18 cellular contexts compared by ENCODE assay signal in genomic region chr9:128820665-128821583, GRCh38. TPM values are rescaled to one million over a fixed set of nuclear protein-coding genes. Genes with fewer than 3 reads are reported as not detected.
DNase-seq lines count a peak whose midpoint lies in the region; ATAC-seq and TF ChIP-seq lines count a peak whose summit lies in the region.
"Had no signal": no experiment of that assay in that cellular context is flagged by ENCODE, and none has a peak within 500 bp of the region (broad histone marks: within the 10 kb centered on the region; RNA-seq: fewer than 3 reads in every experiment).

No MANE protein-coding gene starts in this region.

- no peaks in the 10 kb centered on the region for H3K79me2 ChIP-seq in neural progenitor cell (ENCODE audit: low read depth)

- POLR2A ChIA-PET in Caco-2 (lab: Charles Lee): interaction anchor here (1.0 kb wide), 1 partner anchor 9 kb away, joined by 3 read pairs; the partner anchor contains the start of gene SPOUT1
- POLR2A ChIA-PET in activated naive CD8-positive, alpha-beta T cell treated with anti-CD3 and anti-CD28 coated beads, Interleukin-2, amount 10 ng/mL, durations not matched to agents 7 days and 5 days (lab: Charles Lee): no interaction called here

- H3K27ac Mint-ChIP-seq in Caco-2 (ENCODE audit: unreplicated experiment) (peak overlapping the region; percentile 40), neural progenitor cell (no peak overlapping the region)
- no peak overlapping the region for H3K27ac Mint-ChIP-seq in activated naive CD8-positive, alpha-beta T cell treated with anti-CD3 and anti-CD28 coated beads, Interleukin-2, amount 10 ng/mL, durations not matched to agents 7 days and 5 days

- DNase-seq in activated T-cell treated with anti-CD3 and anti-CD28 coated beads, Interleukin-2, amount 50 U/mL, for 4 hours: no peak
- no peak for DNase-seq in activated T-cell treated with anti-CD3 and anti-CD28 coated beads, Interleukin-2, amount 50 U/mL, for 1 hour
- DNase-seq in Caco-2: no peak
- DNase-seq in activated naive CD8-positive, alpha-beta T cell treated with anti-CD3 and anti-CD28 coated beads, Interleukin-2, amount 10 ng/mL, durations not matched to agents 7 days and 5 days: no peak
- no peak for DNase-seq in neural progenitor cell (ENCODE audit: low spot score)
- DNase-seq in stimulated activated CD4-positive, alpha-beta T cell treated with anti-CD3 and anti-CD28 coated beads, Interleukin-4, amount 100 ng/mL, for 4 hours: no peak
- DNase-seq: activated CD4-positive, CD25-positive, alpha-beta regulatory T cell treated with anti-CD3 and anti-CD28 coated beads, Interleukin-2, amount 50 U/mL, for 72 hours; foreskin fibroblast; MG63; NCI-H1694; NCI-H226; NK-92 treated with Interleukin-12 subunit alpha and Interleukin-12 subunit beta, amount 100 ng/mL, for 24 hours; spleen; stomach had no signal

- H3K27ac ChIP-seq in neural progenitor cell: no peak overlapping the region
- H3K27ac ChIP-seq: ascending aorta, spleen had no signal

- H3K9me3 Mint-ChIP-seq in activated T-cell treated with anti-CD3 and anti-CD28 coated beads, Interleukin-2, amount 50 U/mL, for 4 hours: no peaks in the 10 kb centered on the region
- H3K9me3 Mint-ChIP-seq in Caco-2 (ENCODE audit: unreplicated experiment) (no peaks in the 10 kb centered on the region), neural progenitor cell (no peaks in the 10 kb centered on the region)
- H3K9me3 Mint-ChIP-seq in activated naive CD8-positive, alpha-beta T cell treated with anti-CD3 and anti-CD28 coated beads, Interleukin-2, amount 10 ng/mL, durations not matched to agents 7 days and 5 days: no peaks in the 10 kb centered on the region

- H4K20me1 ChIP-seq in neural progenitor cell (ENCODE audit: low read depth): peaks cover 31% of the 10 kb centered on the region

- H3K27me3 ChIP-seq in Caco-2 (replicated peaks; ENCODE audit: control insufficient read depth, insufficient read depth, low read length) (no peaks in the 10 kb centered on the region), neural progenitor cell (peaks cover 11% of the 10 kb centered on the region)
- H3K27me3 ChIP-seq: ascending aorta, MG63, spleen, stomach had no signal

- intact Hi-C loops in Caco-2 (cut with micrococcal nuclease; ENCODE audit: unreplicated experiment): no loop called here

- TSS peak; percentile 4 for BruUV-seq in Caco-2 (replicated peaks; lab: Mats Ljungman, UMichigan)

- TF ChIP-seq CTCF in Caco-2 (IDR thresholded peaks at IDR 0.05; ENCODE audit: insufficient read depth in 1 of 2, low read depth in 1 of 2, low read length in 1 of 2, severe bottlenecking in 1 of 2, unreplicated experiment in 1 of 2): no peak
- TF ChIP-seq CTCF in neural progenitor cell (IDR thresholded peaks at IDR 0.05): no peak

- CTCF ChIA-PET in Caco-2 (lab: Charles Lee): no interaction called here

- no peaks in the 10 kb centered on the region; the same call in none of the 2 replicates for H3K4me1 ChIP-seq in Caco-2
- H3K4me1 ChIP-seq in neural progenitor cell: peaks cover 7% of the 10 kb centered on the region

- H3K4me3 ChIP-seq in Caco-2 (ENCODE audit: low read depth, low read length) (no peak overlapping the region), neural progenitor cell (no peak overlapping the region)
- H3K4me3 ChIP-seq: ascending aorta, MG63 had no signal

- H3K4me1 Mint-ChIP-seq in activated T-cell treated with anti-CD3 and anti-CD28 coated beads, Interleukin-2, amount 50 U/mL, for 4 hours (ENCODE audit: low read depth): peaks cover 14% of the 10 kb centered on the region
- peaks cover 15% of the 10 kb centered on the region for H3K4me1 Mint-ChIP-seq in Caco-2 (ENCODE audit: low read depth, unreplicated experiment)
- peaks cover 9% of the 10 kb centered on the region for H3K4me1 Mint-ChIP-seq in activated naive CD8-positive, alpha-beta T cell treated with anti-CD3 and anti-CD28 coated beads, Interleukin-2, amount 10 ng/mL, durations not matched to agents 7 days and 5 days
- peaks cover 14% of the 10 kb centered on the region for H3K4me1 Mint-ChIP-seq in neural progenitor cell

- no peak for ATAC-seq in activated T-cell treated with anti-CD3 and anti-CD28 coated beads, Interleukin-2, amount 50 U/mL, for 4 hours
- no peak for ATAC-seq in activated naive CD8-positive, alpha-beta T cell treated with anti-CD3 and anti-CD28 coated beads, Interleukin-2, amount 10 ng/mL, durations not matched to agents 7 days and 5 days (ENCODE audit: low read depth)
- no peak for ATAC-seq in GM18498 (IDR thresholded peaks at IDR 0.05; ENCODE audit: unreplicated experiment)
- ATAC-seq in HG03095 (IDR thresholded peaks at IDR 0.05; ENCODE audit: unreplicated experiment): no peak
- ATAC-seq: psoas muscle had no signal

- H3K9ac ChIP-seq in neural progenitor cell: no peak overlapping the region

- peaks cover 17% of the 10 kb centered on the region for H3K36me3 Mint-ChIP-seq in activated T-cell treated with anti-CD3 and anti-CD28 coated beads, Interleukin-2, amount 50 U/mL, for 4 hours (ENCODE audit: insufficient read depth)
- H3K36me3 Mint-ChIP-seq in Caco-2 (ENCODE audit: insufficient read depth, unreplicated experiment): peaks cover 73% of the 10 kb centered on the region
- peaks cover 3% of the 10 kb centered on the region for H3K36me3 Mint-ChIP-seq in activated naive CD8-positive, alpha-beta T cell treated with anti-CD3 and anti-CD28 coated beads, Interleukin-2, amount 10 ng/mL, durations not matched to agents 7 days and 5 days
- peaks cover 5% of the 10 kb centered on the region for H3K36me3 Mint-ChIP-seq in neural progenitor cell

- no peak overlapping the region for H2AFZ ChIP-seq in neural progenitor cell (replicated peaks)

- H3K4me3 Mint-ChIP-seq in activated T-cell treated with anti-CD3 and anti-CD28 coated beads, Interleukin-2, amount 50 U/mL, for 4 hours: peak overlapping the region; percentile 26
- H3K4me3 Mint-ChIP-seq in Caco-2 (ENCODE audit: unreplicated experiment) (peak overlapping the region; percentile 77), neural progenitor cell (peak overlapping the region; percentile 43)
- H3K4me3 Mint-ChIP-seq in activated naive CD8-positive, alpha-beta T cell treated with anti-CD3 and anti-CD28 coated beads, Interleukin-2, amount 10 ng/mL, durations not matched to agents 7 days and 5 days: peak overlapping the region; percentile 30

- H3K4me2 ChIP-seq in neural progenitor cell: no peak overlapping the region

- H3K36me3 ChIP-seq in Caco-2 (ENCODE audit: control insufficient read depth, insufficient read depth, low read length) (peaks cover 1% of the 10 kb centered on the region), neural progenitor cell (no peaks in the 10 kb centered on the region)

- no peaks in the 10 kb centered on the region for H3K27me3 Mint-ChIP-seq in activated T-cell treated with anti-CD3 and anti-CD28 coated beads, Interleukin-2, amount 50 U/mL, for 4 hours (ENCODE audit: low read depth)
- H3K27me3 Mint-ChIP-seq in Caco-2 (ENCODE audit: insufficient read depth, unreplicated experiment) (no peaks in the 10 kb centered on the region), neural progenitor cell (ENCODE audit: insufficient read depth, low read depth) (peaks cover 2% of the 10 kb centered on the region)
- no peaks in the 10 kb centered on the region for H3K27me3 Mint-ChIP-seq in activated naive CD8-positive, alpha-beta T cell treated with anti-CD3 and anti-CD28 coated beads, Interleukin-2, amount 10 ng/mL, durations not matched to agents 7 days and 5 days

- H3F3A ChIP-seq in neural progenitor cell (ENCODE audit: low read depth): peaks cover 16% of the 10 kb centered on the region

- H3K9me3 ChIP-seq in Caco-2: no peaks in the 10 kb centered on the region
- no peaks in the 10 kb centered on the region for H3K9me3 ChIP-seq in neural progenitor cell (ENCODE audit: low read depth)
- H3K9me3 ChIP-seq: ascending aorta, MG63, psoas muscle, spleen, stomach had no signal

RNA-seq across cellular contexts. Expression of gene ENDOG, which starts 2.6 kb away (rescaled TPM):
- 10 to 100 TPM; 22.6 to 28.5 (median 26.4) TPM for total RNA-seq in activated T-cell treated with anti-CD3 and anti-CD28 coated beads, Interleukin-2, amount 50 U/mL, for 4 hours
- total RNA-seq in Caco-2 (2022) (25.9 and 30.0 TPM in 2 replicates), neural progenitor cell (ENCODE audit: low replicate concordance) (3.2 and 9.1 TPM in 2 replicates)
- 10 to 100 TPM; 16.2 to 19.5 TPM for total RNA-seq in activated naive CD8-positive, alpha-beta T cell treated with anti-CD3 and anti-CD28 coated beads, Interleukin-2, amount 10 ng/mL, durations not matched to agents 7 days and 5 days

RNA-seq across cellular contexts. Expression of gene SPOUT1, which starts 8.7 kb away (rescaled TPM):
- total RNA-seq in activated T-cell treated with anti-CD3 and anti-CD28 coated beads, Interleukin-2, amount 50 U/mL, for 4 hours: 100 to 1,000 TPM; 228 to 233 (median 233) TPM
- total RNA-seq in Caco-2 (2022): 76.2 and 88.0 TPM in 2 replicates
- total RNA-seq in activated naive CD8-positive, alpha-beta T cell treated with anti-CD3 and anti-CD28 coated beads, Interleukin-2, amount 10 ng/mL, durations not matched to agents 7 days and 5 days: 10 to 100 TPM; 71.4 to 75.4 TPM
- total RNA-seq in neural progenitor cell (ENCODE audit: low replicate concordance): 17.2 and 50.1 TPM in 2 replicates

RNA-seq across cellular contexts. Expression of gene TBC1D13, which starts 33.9 kb away (rescaled TPM):
- total RNA-seq in activated T-cell treated with anti-CD3 and anti-CD28 coated beads, Interleukin-2, amount 50 U/mL, for 4 hours: 10 to 100 TPM; 23.7 to 26.9 (median 24.6) TPM
- total RNA-seq in Caco-2 (2022): 35.6 and 39.9 TPM in 2 replicates
- total RNA-seq in activated naive CD8-positive, alpha-beta T cell treated with anti-CD3 and anti-CD28 coated beads, Interleukin-2, amount 10 ng/mL, durations not matched to agents 7 days and 5 days: 10 to 100 TPM; 26.1 to 29.2 TPM
- 17.1 and 19.0 TPM in 2 replicates for total RNA-seq in neural progenitor cell (ENCODE audit: low replicate concordance)

RNA-seq across cellular contexts. Expression of gene ZER1, which starts 49.2 kb away (rescaled TPM):
- total RNA-seq in activated T-cell treated with anti-CD3 and anti-CD28 coated beads, Interleukin-2, amount 50 U/mL, for 4 hours: 10 to 100 TPM; 10.9 to 14.9 (median 14.5) TPM
- total RNA-seq in Caco-2 (2022): 21.7 and 28.6 TPM in 2 replicates
- total RNA-seq in activated naive CD8-positive, alpha-beta T cell treated with anti-CD3 and anti-CD28 coated beads, Interleukin-2, amount 10 ng/mL, durations not matched to agents 7 days and 5 days: 10 to 100 TPM; 27.1 to 29.2 TPM
- 14.7 and 28.2 TPM in 2 replicates for total RNA-seq in neural progenitor cell (ENCODE audit: low replicate concordance)

Comparison
In these comparisons a context has a peak if more than half of its experiments do, and no peak if none do; other contexts are left out.
1. H3K4me3 Mint-ChIP-seq: peak in every context shown above with its lines; median percentile 77 in Caco-2; 43 in neural progenitor cell; 30 in activated naive CD8-positive, alpha-beta T cell treated with anti-CD3 and anti-CD28 coated beads, Interleukin-2, amount 10 ng/mL, durations not matched to agents 7 days and 5 days; 26 in activated T-cell treated with anti-CD3 and anti-CD28 coated beads, Interleukin-2, amount 50 U/mL, for 4 hours.